Comparison of ENCODE assay signal across 20 cellular contexts in genomic region chr10:124319926-124320391, GRCh38.
DNase-seq lines count a peak whose midpoint lies in the region; ATAC-seq and TF ChIP-seq lines count a peak whose summit lies in the region.
"Had no signal": no experiment of that assay in that cellular context is flagged by ENCODE, and none has a peak within 500 bp of the region (broad histone marks: within the 10 kb centered on the region; RNA-seq: fewer than 3 reads in every experiment).

No MANE protein-coding gene starts in this region.

- TF ChIP-seq EP300 in stomach (IDR thresholded peaks at IDR 0.05): no peak

- H3K4me3 ChIP-seq in stomach: no peak overlapping the region
- H3K4me3 ChIP-seq: dorsolateral prefrontal cortex, left lung, mucosa of descending colon, thyroid gland had no signal

- no peaks in the 10 kb centered on the region for H3K36me3 ChIP-seq in stomach
- H3K36me3 ChIP-seq: BE2C, left lung, thyroid gland had no signal

- no peak for TF ChIP-seq POLR2A in stomach (IDR thresholded peaks at IDR 0.05)

- no peak for ATAC-seq in HG03354 (IDR thresholded peaks at IDR 0.05; ENCODE audit: poor library complexity, severe bottlenecking, unreplicated experiment)
- ATAC-seq: left lung; mucosa of descending colon; stimulated activated memory B cell treated with anti-CD40 and anti-IgM and Interleukin-4, amounts not matched to agents 10 μg/mL and 1 μg/mL and 100 μg/mL, for 72 hours; WTC11 had no signal

- H3K27me3 ChIP-seq in stomach: no peaks in the 10 kb centered on the region
- H3K27me3 ChIP-seq: BE2C, thyroid gland had no signal

- intact Hi-C loops in stomach (cut with DNase I; ENCODE audit: low total_unique reads): no loop called here

- no peak overlapping the region for H3K27ac ChIP-seq in stomach
- H3K27ac ChIP-seq: dorsolateral prefrontal cortex, left lung, thyroid gland had no signal

- no peaks in the 10 kb centered on the region for H3K9me3 ChIP-seq in stomach
- H3K9me3 ChIP-seq: BE2C, left lung, mucosa of descending colon, thyroid gland had no signal

- DNase-seq in GM04503 (ENCODE audit: low read depth) (peak; percentile 73), astrocyte of the hippocampus (ENCODE audit: low read depth, low spot score) (peak; percentile 50), kidney tubule cell (ENCODE audit: low spot score) (peak; percentile 35), stomach (peak; percentile 15), GDM1 (lab: John Stamatoyannopoulos, UW) (no peak), GM19240 (ENCODE audit: insufficient read length, low spot score) (no peak)
- no peak for DNase-seq in stimulated activated CD4-positive, alpha-beta T cell treated with anti-CD3 and anti-CD28 coated beads, Interleukin-15, amount 100 ng/mL, for 24 hours
- DNase-seq: activated naive CD8-positive, alpha-beta T cell treated with anti-CD3 and anti-CD28 coated beads, Interleukin-2, amount 10 ng/mL, durations not matched to agents 7 days and 5 days; BE2C; left lung; mucosa of descending colon; NCI-H187; NCI-H2227 treated with DMSO at 0.1 percent for 48 hours; NCI-H82; OCI-M1; thyroid gland had no signal

- no peaks in the 10 kb centered on the region for H3K4me1 ChIP-seq in stomach
- H3K4me1 ChIP-seq: BE2C, left lung, thyroid gland had no signal

- TF ChIP-seq CTCF in stomach (IDR thresholded peaks at IDR 0.05): no peak

- 52 to 87% (median 83%) methylated on average over 2 to 3 of the region's 3 CpGs for WGBS in stomach, 5 donors

Comparison
In these comparisons a context has a peak if more than half of its experiments do, and no peak if none do; other contexts are left out.
1. DNase-seq: peak in GM04503 (single experiment), astrocyte of the hippocampus (single experiment), kidney tubule cell (single experiment) and stomach (single experiment); none in GDM1 (single experiment), stimulated activated CD4-positive, alpha-beta T cell treated with anti-CD3 and anti-CD28 coated beads, Interleukin-15, amount 100 ng/mL, for 24 hours (single experiment) and GM19240 (single experiment).